ENCODE assay signal across 11 cellular contexts in the genomic region with DNA sequence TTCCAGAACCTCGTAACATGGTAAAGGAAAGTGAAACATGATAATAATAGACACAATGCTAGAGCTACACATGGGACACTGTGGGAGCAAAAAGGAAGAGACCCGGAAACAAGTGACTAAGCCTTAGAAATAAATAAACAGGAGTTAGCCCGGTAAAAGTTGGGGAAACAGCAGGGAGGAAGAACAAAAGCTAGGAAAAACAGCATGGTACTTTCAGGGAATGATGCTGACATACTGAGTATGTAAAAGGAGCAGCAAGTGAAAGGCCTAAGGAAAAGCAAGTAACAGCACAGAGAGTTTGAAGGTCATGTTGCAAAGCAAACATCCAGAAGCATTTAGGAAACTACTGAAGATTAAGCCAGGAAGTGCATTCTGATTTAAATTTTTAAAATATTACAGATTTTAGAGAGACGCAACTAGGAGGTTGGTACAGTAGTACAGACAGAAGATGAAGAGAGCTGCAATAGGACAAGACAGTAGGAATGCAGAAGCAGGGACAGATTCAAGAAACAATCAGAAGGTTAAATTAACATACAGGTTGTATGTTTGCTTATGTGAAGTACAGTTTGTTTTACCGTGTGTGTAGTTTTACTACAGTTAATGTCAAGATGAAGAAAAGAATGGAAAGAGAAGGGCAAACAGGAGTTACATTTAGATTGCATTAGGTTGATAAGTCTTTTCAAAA.
DNase-seq lines count a peak whose midpoint lies in the region; ATAC-seq and TF ChIP-seq lines count a peak whose summit lies in the region.
"Had no signal": no experiment of that assay in that cellular context is flagged by ENCODE, and none has a peak within 500 bp of the region (broad histone marks: within the 10 kb centered on the region; RNA-seq: fewer than 3 reads in every experiment).

No MANE protein-coding gene starts in this region.

- peak; percentile 9 for DNase-seq in H4 (ENCODE audit: low spot score)
- DNase-seq in T-helper 17 cell = no peak
- no peak for DNase-seq in BE2C
- DNase-seq in kidney glomerular epithelial cell (lab: John Stamatoyannopoulos, UW) = no peak
- DNase-seq in GM13977 (ENCODE audit: low spot score) = no peak
- no peak for DNase-seq in NCI-H82 (lab: John Stamatoyannopoulos, UW)
- DNase-seq: stimulated activated CD4-positive, alpha-beta T cell treated with anti-CD3 and anti-CD28 coated beads, Interleukin-12 subunit alpha, Interleukin-12 subunit beta, amount 100 ng/mL, for 4 hours had no signal

- no peaks in the 10 kb centered on the region for H3K27me3 Mint-ChIP-seq in T-helper 17 cell

- peak overlapping the region; percentile 67 for H3K4me2 ChIP-seq in skeletal muscle satellite cell (ENCODE audit: low read length)

- H3K27me3 ChIP-seq in iPS-15b (ENCODE audit: control insufficient read depth, insufficient read depth, low read length) = no peaks in the 10 kb centered on the region
- no peaks in the 10 kb centered on the region for H3K27me3 ChIP-seq in skeletal muscle satellite cell (ENCODE audit: control insufficient read depth, insufficient read depth, low read length)
- H3K27me3 ChIP-seq in BE2C = no peaks in the 10 kb centered on the region
- H3K27me3 ChIP-seq: tibial nerve had no signal

- no peak overlapping the region for H3K9ac ChIP-seq in iPS-15b (ENCODE audit: low read depth, low read length)
- peak overlapping the region; percentile 13 for H3K9ac ChIP-seq in skeletal muscle satellite cell (ENCODE audit: low read depth, low read length)

- H3K9me3 ChIP-seq in T-helper 17 cell (ENCODE audit: control insufficient read depth, low read length, poor library complexity, severe bottlenecking) = no peaks in the 10 kb centered on the region
- no peaks in the 10 kb centered on the region for H3K9me3 ChIP-seq in iPS-15b (ENCODE audit: control insufficient read depth, insufficient read depth, low read length)
- H3K9me3 ChIP-seq in skeletal muscle satellite cell (replicated peaks; ENCODE audit: low read length) = no peaks in the 10 kb centered on the region
- no peaks in the 10 kb centered on the region for H3K9me3 ChIP-seq in BE2C
- H3K9me3 ChIP-seq: tibial nerve had no signal

- H3K36me3 Mint-ChIP-seq in T-helper 17 cell (ENCODE audit: low read depth) = peaks cover 5% of the 10 kb centered on the region

- ATAC-seq in T-helper 17 cell = no peak
- ATAC-seq: GM12878 had no signal

- no peak overlapping the region for H3K4me3 Mint-ChIP-seq in T-helper 17 cell

- peak overlapping the region; percentile 37 for H3K27ac Mint-ChIP-seq in T-helper 17 cell

- in situ Hi-C loops in GM13977 (cut with MboI; ENCODE audit: low pct_unique_long_range_greater_than_20kb, low sequenced_read_pairs, unreplicated experiment) = loop anchor here (10.0 to 25.0 kb wide), 2 partner anchors 140 to 472 kb away; a partner anchor contains a TSS

- TF ChIP-seq CTCF in BE2C (IDR thresholded peaks at IDR 0.05; ENCODE audit: low read depth, low read length) = no peak
- no peak for TF ChIP-seq CTCF in GM13977 (IDR thresholded peaks at IDR 0.05; ENCODE audit: extremely low read depth, insufficient read depth, missing control alignments)

- H3K36me3 ChIP-seq in iPS-15b (ENCODE audit: control insufficient read depth, insufficient read depth, low read length) (no peaks in the 10 kb centered on the region), skeletal muscle satellite cell (ENCODE audit: insufficient read depth, low read length) (peaks cover 5% of the 10 kb centered on the region), BE2C (no peaks in the 10 kb centered on the region)

- peaks cover 22% of the 10 kb centered on the region for H3K4me1 Mint-ChIP-seq in T-helper 17 cell

- peak overlapping the region; percentile 1 for H3K4me3 ChIP-seq in iPS-15b (ENCODE audit: low read depth, low read length)
- peak overlapping the region; percentile 25 for H3K4me3 ChIP-seq in skeletal muscle satellite cell (ENCODE audit: low read length)
- H3K4me3 ChIP-seq in BE2C (ENCODE audit: low read depth, low read length) = no peak overlapping the region
- H3K4me3 ChIP-seq: GM12878, tibial nerve had no signal

- H3K4me1 ChIP-seq in iPS-15b (ENCODE audit: control insufficient read depth, insufficient read depth, low read length) (peaks cover 13% of the 10 kb centered on the region), skeletal muscle satellite cell (ENCODE audit: control insufficient read depth, insufficient read depth, low read length) (peaks cover 12% of the 10 kb centered on the region), BE2C (no peaks in the 10 kb centered on the region)
